ENCODE assay signal across 23 cellular contexts in genomic region chr11:35540526-35540925, GRCh38. TPM values are rescaled to one million over a fixed set of nuclear protein-coding genes. Genes with fewer than 3 reads are reported as not detected.
DNase-seq lines count a peak whose midpoint lies in the region; ATAC-seq and TF ChIP-seq lines count a peak whose summit lies in the region.
"Had no signal": no experiment of that assay in that cellular context is flagged by ENCODE, and none has a peak within 500 bp of the region (broad histone marks: within the 10 kb centered on the region; RNA-seq: fewer than 3 reads in every experiment).

No MANE protein-coding gene starts in this region.

- no peak overlapping the region for H3K4me2 ChIP-seq in hepatocyte
- H3K4me2 ChIP-seq: A549 had no signal

- peaks cover 0 to 1% (median 0%) of the 10 kb centered on the region in 9 donors for H3K27me3 ChIP-seq in heart left ventricle
- no peaks in the 10 kb centered on the region for H3K27me3 ChIP-seq in right cardiac atrium (ENCODE audit: control insufficient read depth, insufficient read depth)
- H3K27me3 ChIP-seq in hepatocyte: no peaks in the 10 kb centered on the region

- H3K36me3 Mint-ChIP-seq in activated CD4-positive, alpha-beta T cell treated with anti-CD3 and anti-CD28 coated beads, Interleukin-2, amount 10 ng/mL, durations not matched to agents 24 days and 14 days (ENCODE audit: low read depth): no peaks in the 10 kb centered on the region
- H3K36me3 Mint-ChIP-seq: CD8-positive, alpha-beta T cell; naive B cell had no signal

- H3K4me1 ChIP-seq in heart left ventricle (peaks cover 0 to 31% (median 9%) of the 10 kb centered on the region in 12 donors), right cardiac atrium (ENCODE audit: control insufficient read depth, insufficient read depth, low read length) (peaks cover 4% of the 10 kb centered on the region), hepatocyte (ENCODE audit: insufficient read depth) (peaks cover 48% of the 10 kb centered on the region)
- H3K4me1 ChIP-seq: A549 had no signal

- H3K27ac Mint-ChIP-seq in activated CD4-positive, alpha-beta T cell treated with anti-CD3 and anti-CD28 coated beads, Interleukin-2, amount 10 ng/mL, durations not matched to agents 24 days and 14 days: no peak overlapping the region
- H3K27ac Mint-ChIP-seq: activated B cell treated with CpG ODN at 0.5 μM for 24 hours; activated T-helper 1 cell treated with anti-CD3 and anti-CD28 coated beads, Interleukin-12 subunit alpha, Interleukin-12 subunit beta, Interleukin-2, Interleukin-4 antibody, amounts not matched to agents 30 ng/mL and 10 ng/mL and 1 ng/mL, durations not matched to agents 14 hours and 24 hours and 36 hours; CD8-positive, alpha-beta T cell; naive B cell had no signal

- H4K20me1 ChIP-seq in hepatocyte (ENCODE audit: insufficient read depth, poor library complexity, severe bottlenecking): no peaks in the 10 kb centered on the region

- H3K4me3 ChIP-seq in heart left ventricle (no peak overlapping the region), right cardiac atrium (ENCODE audit: low read length) (no peak overlapping the region), hepatocyte (no peak overlapping the region)
- H3K4me3 ChIP-seq: A549, thoracic aorta had no signal

- WGBS in heart left ventricle, 4 donors: 88 to 96% (median 91%) methylated on average over 3 of the region's 3 CpGs
- 88% methylated on average over 3 of the region's 3 CpGs for WGBS in right cardiac atrium
- 83% methylated on average over 3 of the region's 3 CpGs for WGBS in hepatocyte (ENCODE audit: low lambda C conversion rate, missing lambda C conversion rate)

- H3K27me3 Mint-ChIP-seq in activated CD4-positive, alpha-beta T cell treated with anti-CD3 and anti-CD28 coated beads, Interleukin-2, amount 10 ng/mL, durations not matched to agents 24 days and 14 days: peaks cover 4% of the 10 kb centered on the region
- H3K27me3 Mint-ChIP-seq: activated B cell treated with CpG ODN at 0.5 μM for 24 hours had no signal

- no peaks in the 10 kb centered on the region for H3K9me2 ChIP-seq in hepatocyte (replicated peaks; ENCODE audit: insufficient read depth)

- H3K79me2 ChIP-seq in hepatocyte: no peaks in the 10 kb centered on the region

- H3K36me3 ChIP-seq in heart left ventricle (no peaks in the 10 kb centered on the region), hepatocyte (replicated peaks; ENCODE audit: insufficient read depth, low read depth) (no peaks in the 10 kb centered on the region)
- H3K36me3 ChIP-seq: thoracic aorta had no signal

- TF ChIP-seq CTCF in heart left ventricle (IDR thresholded peaks at IDR 0.05) (no peak), hepatocyte (IDR thresholded peaks at IDR 0.05; ENCODE audit: poor library complexity) (no peak)

- no peak for TF ChIP-seq POLR2A in heart left ventricle (IDR thresholded peaks at IDR 0.05)

- H3K4me3 Mint-ChIP-seq in activated CD4-positive, alpha-beta T cell treated with anti-CD3 and anti-CD28 coated beads, Interleukin-2, amount 10 ng/mL, durations not matched to agents 24 days and 14 days: no peak overlapping the region
- H3K4me3 Mint-ChIP-seq: activated B cell treated with CpG ODN at 0.5 μM for 24 hours; activated T-helper 1 cell treated with anti-CD3 and anti-CD28 coated beads, Interleukin-12 subunit alpha, Interleukin-12 subunit beta, Interleukin-2, Interleukin-4 antibody, amounts not matched to agents 30 ng/mL and 10 ng/mL and 1 ng/mL, durations not matched to agents 14 hours and 24 hours and 36 hours; CD8-positive, alpha-beta T cell; naive B cell had no signal

- ATAC-seq in heart left ventricle (no peak), right cardiac atrium (no peak), HG02973 (IDR thresholded peaks at IDR 0.05; ENCODE audit: unreplicated experiment) (no peak), GM18868 (IDR thresholded peaks at IDR 0.05; ENCODE audit: unreplicated experiment) (no peak)
- ATAC-seq: A549; CD8-positive, alpha-beta T cell; left lobe of liver had no signal

- intact Hi-C loops in heart left ventricle (cut with DNase I) (no loop called here), right cardiac atrium (cut with DNase I) (no loop called here)
- intact Hi-C loops in activated CD4-positive, alpha-beta T cell treated with anti-CD3 and anti-CD28 coated beads, Interleukin-2, amount 10 ng/mL, durations not matched to agents 24 days and 14 days (cut with micrococcal nuclease): no loop called here

- H3K9me3 ChIP-seq in heart left ventricle: no peaks in the 10 kb centered on the region
- H3K9me3 ChIP-seq in right cardiac atrium (ENCODE audit: control insufficient read depth, low read length): no peaks in the 10 kb centered on the region
- no peaks in the 10 kb centered on the region for H3K9me3 ChIP-seq in hepatocyte (ENCODE audit: low read depth)
- H3K9me3 ChIP-seq: A549, thoracic aorta had no signal

- no peak overlapping the region for H2AFZ ChIP-seq in hepatocyte

- H3K27ac ChIP-seq in heart left ventricle (peak overlapping the region in 11 of 12 donors; percentile 20 to 70 (median 57)), right cardiac atrium (ENCODE audit: low read length) (no peak overlapping the region), hepatocyte (peak overlapping the region; percentile 80)
- H3K27ac ChIP-seq: A549, thoracic aorta had no signal

- no peaks in the 10 kb centered on the region for H3K9me3 Mint-ChIP-seq in activated CD4-positive, alpha-beta T cell treated with anti-CD3 and anti-CD28 coated beads, Interleukin-2, amount 10 ng/mL, durations not matched to agents 24 days and 14 days
- H3K9me3 Mint-ChIP-seq: activated B cell treated with CpG ODN at 0.5 μM for 24 hours; activated T-helper 1 cell treated with anti-CD3 and anti-CD28 coated beads, Interleukin-12 subunit alpha, Interleukin-12 subunit beta, Interleukin-2, Interleukin-4 antibody, amounts not matched to agents 30 ng/mL and 10 ng/mL and 1 ng/mL, durations not matched to agents 14 hours and 24 hours and 36 hours; CD8-positive, alpha-beta T cell had no signal

- no peaks in the 10 kb centered on the region for H3K4me1 Mint-ChIP-seq in activated CD4-positive, alpha-beta T cell treated with anti-CD3 and anti-CD28 coated beads, Interleukin-2, amount 10 ng/mL, durations not matched to agents 24 days and 14 days
- H3K4me1 Mint-ChIP-seq: activated B cell treated with CpG ODN at 0.5 μM for 24 hours, naive B cell had no signal

- DNase-seq in heart left ventricle: no peak
- no peak for DNase-seq in right cardiac atrium
- DNase-seq in amniotic epithelial cell (ENCODE audit: low read depth): peak; percentile 93
- no peak for DNase-seq in hepatocyte (ENCODE audit: low spot score)
- DNase-seq in activated CD4-positive, alpha-beta T cell treated with anti-CD3 and anti-CD28 coated beads, Interleukin-2, amount 10 ng/mL, durations not matched to agents 24 days and 14 days: no peak
- no peak for DNase-seq in HT-29 (ENCODE audit: low spot score)
- DNase-seq: activated B cell treated with CpG ODN at 0.5 μM for 24 hours; activated CD8-positive, alpha-beta memory T cell treated with anti-CD3 and anti-CD28 coated beads for 24 hours; CD8-positive, alpha-beta T cell; central memory CD4-positive, alpha-beta T cell; DMS79; effector CD4-positive, alpha-beta T cell; naive B cell; NCI-H1694 treated with DMSO at 0.1 percent for 48 hours; NCI-H446 treated with DMSO at 0.1 percent for 48 hours; small intestine had no signal

RNA-seq across cellular contexts. Expression of gene PAMR1, which starts 15.1 kb away (rescaled TPM):
- 10 to 100 TPM in 2 of 9 donors, 1 to 10 TPM in 7; 4.1 to 18.3 (median 7.2) TPM for total RNA-seq in heart left ventricle
- 1 to 10 TPM; 3.5 to 4.3 TPM for polyA plus RNA-seq in heart left ventricle
- 10 to 100 TPM in 1 of 4 donors, 1 to 10 TPM in 3; 6.8 to 23.6 (median 8.9) TPM for total RNA-seq in right cardiac atrium
- polyA plus RNA-seq in right cardiac atrium: 5.7 TPM
- total RNA-seq in hepatocyte: 24.8 and 31.1 TPM in 2 replicates
- polyA plus RNA-seq in hepatocyte: 26.3 and 35.2 TPM in 2 replicates
- not detected in 2 replicates for total RNA-seq in activated CD4-positive, alpha-beta T cell treated with anti-CD3 and anti-CD28 coated beads, Interleukin-2, amount 10 ng/mL, durations not matched to agents 24 days and 14 days
- total RNA-seq in HT-29 (2014; rRNA removed; shearing (Covaris generic)): not detected in 2 replicates
- total RNA-seq: activated B cell treated with CpG ODN at 0.5 μM for 24 hours; activated T-helper 1 cell treated with anti-CD3 and anti-CD28 coated beads, Interleukin-12 subunit alpha, Interleukin-12 subunit beta, Interleukin-2, Interleukin-4 antibody, amounts not matched to agents 30 ng/mL and 10 ng/mL and 1 ng/mL, durations not matched to agents 14 hours and 24 hours and 36 hours; CD8-positive, alpha-beta T cell; T-helper 1 cell treated with Interleukin-12 subunit alpha and Interleukin-12 subunit beta and Interleukin-4 antibody, amounts not matched to agents 30 ng/mL and 1 ng/mL, for 36 hours had no signal
- polyA plus RNA-seq: A549 had no signal
